In the genomic region with DNA sequence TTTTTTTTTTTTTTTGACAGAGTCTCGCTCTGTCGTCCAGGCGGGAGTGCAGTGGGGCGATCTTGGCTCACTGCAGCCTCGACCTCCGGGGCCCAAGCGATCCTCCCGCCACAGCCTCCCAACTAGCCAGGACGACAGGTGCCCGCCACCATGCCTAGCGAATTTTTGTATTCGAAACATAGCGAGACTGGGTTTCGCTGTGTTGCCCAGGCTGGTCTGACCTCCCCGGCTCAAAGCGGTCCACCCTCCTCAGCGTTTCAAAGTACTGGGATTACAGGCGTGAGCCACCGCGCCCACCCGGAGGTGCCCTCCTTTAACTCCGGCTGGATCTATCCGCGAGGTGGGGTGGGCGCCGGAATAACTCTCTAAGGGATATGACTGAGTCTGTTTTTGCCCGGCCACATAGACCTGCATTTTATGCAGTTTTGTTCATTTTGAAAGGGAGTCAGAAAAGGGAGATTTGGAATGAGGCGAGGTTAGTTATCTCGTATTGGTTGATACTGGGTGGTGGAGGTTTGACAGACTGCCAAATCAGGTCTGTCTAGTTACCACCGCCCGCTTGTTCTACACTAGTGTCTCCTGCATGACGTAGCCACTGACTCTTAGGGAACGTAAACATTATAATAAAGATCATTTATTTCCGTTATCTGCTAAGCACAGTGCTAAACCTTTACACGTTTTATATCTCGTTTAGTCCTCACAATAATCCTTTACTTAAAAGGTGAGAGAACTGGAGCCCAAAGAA, we compare ENCODE assay signal across 8 cellular contexts. TPM values are rescaled to one million over a fixed set of nuclear protein-coding genes. Genes with fewer than 3 reads are reported as not detected.
DNase-seq lines count a peak whose midpoint lies in the region; ATAC-seq lines count a peak whose summit lies in the region.

No MANE protein-coding gene starts in this region.

- DNase-seq in HAP-1 (ENCODE audit: low spot score in 2 of 2) = peak in 1 of 2 experiments; percentile 27
- peak; percentile 8 for DNase-seq in globus pallidus (ENCODE audit: low spot score)
- no peak for DNase-seq in NCI-H1436 (lab: John Stamatoyannopoulos, UW)
- DNase-seq in activated CD4-positive, alpha-beta T cell treated with anti-CD3 and anti-CD28 coated beads, Interleukin-2, amount 50 U/mL, for 1 hour = no peak

- peaks cover 25% of the 10 kb centered on the region for H3K4me1 Mint-ChIP-seq in T-helper 1 cell treated with Interleukin-12 subunit alpha and Interleukin-12 subunit beta and Interleukin-4 antibody, amounts not matched to agents 30 μg/mL and 1 μg/mL, for 36 hours (ENCODE audit: low read depth)

- in situ Hi-C loops in HAP-1 (cut with MboI; ENCODE audit: low sequenced_read_pairs) = no loop called here

- H3K4me3 ChIP-seq in HAP-1 (peak overlapping the region; percentile 96), skeletal muscle satellite cell (ENCODE audit: low read length) (peak overlapping the region; percentile 89)

- peak overlapping the region; percentile 73 for H3K27ac Mint-ChIP-seq in T-helper 1 cell treated with Interleukin-12 subunit alpha and Interleukin-12 subunit beta and Interleukin-4 antibody, amounts not matched to agents 30 μg/mL and 1 μg/mL, for 36 hours

- peak overlapping the region; percentile 65 for H3K4me3 Mint-ChIP-seq in T-helper 1 cell treated with Interleukin-12 subunit alpha and Interleukin-12 subunit beta and Interleukin-4 antibody, amounts not matched to agents 30 μg/mL and 1 μg/mL, for 36 hours

- H3K27me3 ChIP-seq in HAP-1 (ENCODE audit: low read depth) (no peaks in the 10 kb centered on the region), skeletal muscle satellite cell (ENCODE audit: control insufficient read depth, insufficient read depth, low read length) (no peaks in the 10 kb centered on the region)

- H3K27me3 Mint-ChIP-seq in T-helper 1 cell treated with Interleukin-12 subunit alpha and Interleukin-12 subunit beta and Interleukin-4 antibody, amounts not matched to agents 30 μg/mL and 1 μg/mL, for 36 hours (ENCODE audit: low read depth) = no peaks in the 10 kb centered on the region

- H3K9me3 ChIP-seq in HAP-1 (no peaks in the 10 kb centered on the region), skeletal muscle satellite cell (replicated peaks; ENCODE audit: low read length) (no peaks in the 10 kb centered on the region)

- no peak for ATAC-seq in GM19023 (IDR thresholded peaks at IDR 0.05; ENCODE audit: unreplicated experiment)
- ATAC-seq in activated CD4-positive, CD25-positive, alpha-beta regulatory T cell treated with anti-CD3 and anti-CD28 coated beads, Interleukin-2, amount 50 U/mL, for 24 hours = no peak

- H3K9me3 Mint-ChIP-seq in T-helper 1 cell treated with Interleukin-12 subunit alpha and Interleukin-12 subunit beta and Interleukin-4 antibody, amounts not matched to agents 30 μg/mL and 1 μg/mL, for 36 hours = no peaks in the 10 kb centered on the region

- H3K36me3 ChIP-seq in HAP-1 (replicated peaks) (peaks cover 29% of the 10 kb centered on the region), skeletal muscle satellite cell (ENCODE audit: insufficient read depth, low read length) (peaks cover 12% of the 10 kb centered on the region)

- peaks cover 7% of the 10 kb centered on the region for H3K4me1 ChIP-seq in HAP-1
- H3K4me1 ChIP-seq in skeletal muscle satellite cell (ENCODE audit: control insufficient read depth, insufficient read depth, low read length) = peaks cover 12% of the 10 kb centered on the region

- H3K36me3 Mint-ChIP-seq in T-helper 1 cell treated with Interleukin-12 subunit alpha and Interleukin-12 subunit beta and Interleukin-4 antibody, amounts not matched to agents 30 μg/mL and 1 μg/mL, for 36 hours (ENCODE audit: low read depth) = peaks cover 14% of the 10 kb centered on the region

- peak overlapping the region; percentile 99 for H3K9ac ChIP-seq in skeletal muscle satellite cell (ENCODE audit: low read depth, low read length)

- H3K4me2 ChIP-seq in skeletal muscle satellite cell (ENCODE audit: low read length) = peak overlapping the region; percentile 92

RNA-seq across cellular contexts. Expression of a gene that starts 0.9 kb away (rescaled TPM):
- 175 and 177 TPM in 2 replicates for total RNA-seq in skeletal muscle satellite cell (2012; rRNA removed)

RNA-seq across cellular contexts. Expression of a gene that starts 16.1 kb away (rescaled TPM):
- total RNA-seq in skeletal muscle satellite cell (2012; rRNA removed) = 53.5 and 54.0 TPM in 2 replicates

RNA-seq across cellular contexts. Expression of a gene that starts 35.5 kb away (rescaled TPM):
- 1.5 and 2.2 TPM in 2 replicates for total RNA-seq in skeletal muscle satellite cell (2012; rRNA removed)
